38 cellular contexts compared by ENCODE assay signal in genomic region chr2:134788417-134788816, GRCh38. TPM values are rescaled to one million over a fixed set of nuclear protein-coding genes. Genes with fewer than 3 reads are reported as not detected.
"Had no signal": no experiment of that assay in that cellular context is flagged by ENCODE, and none has a peak within 500 bp of the region (broad histone marks: within the 10 kb centered on the region; RNA-seq: fewer than 3 reads in every experiment).

No MANE protein-coding gene starts in this region.

- H3K4me3 ChIP-seq: MG63, PC-9, SJCRH30, SK-N-MC had no signal

- H3K4me2 ChIP-seq: KMS-11, PC-9 had no signal

- ATAC-seq: Panc1, Right ventricle myocardium inferior, SK-N-SH treated with all-trans-retinoic acid at 6 μM for 48 hours had no signal

- H3K9me3 ChIP-seq: MG63 had no signal

- DNase-seq: Kasumi-1, MG63, MV-4-11, NCI-H1092, NCI-H1105, NCI-H1417 treated with DMSO at 0.1 percent for 48 hours, NCI-H1436 treated with DMSO at 0.1 percent for 48 hours, NCI-H1694 treated with DMSO at 0.1 percent for 48 hours, NCI-H187 treated with DMSO at 0.1 percent for 48 hours, NCI-H2029, NCI-H2081, NCI-H2171 treated with DMSO at 0.1 percent for 48 hours, NCI-H2227 treated with DMSO at 0.1 percent for 48 hours, NCI-H345, NCI-H446 treated with DMSO at 0.1 percent for 48 hours, NCI-H510A, NCI-H524, NCI-H526, NCI-H69, NCI-H748 treated with DMSO at 0.1 percent for 48 hours, NCI-H82, PC-9, SHP77, SIG-M5, SJCRH30, SW 1271 had no signal

- FAIRE-seq: RCC 7860 had no signal

- H3K27ac ChIP-seq: KMS-11, PC-9, RWPE1, SJCRH30, SK-N-MC had no signal

- H2AFZ ChIP-seq: PC-9 had no signal

- H3K36me3 ChIP-seq: MG63, SJCRH30 had no signal

- H3K27me3 ChIP-seq: MG63, SJCRH30 had no signal

- H3K4me1 ChIP-seq: SJCRH30 had no signal

- H3K9ac ChIP-seq: KMS-11 had no signal

RNA-seq across cellular contexts. Expression of gene ACMSD, which starts 50.0 kb away (rescaled TPM):
- total RNA-seq: M059J; OCI-LY7; PC-9; Right ventricle myocardium inferior; RPMI7951; SJCRH30; SK-MEL-5; T-helper 1 cell treated with Interleukin-12 subunit alpha and Interleukin-12 subunit beta and Interleukin-4 antibody, amounts not matched to agents 30 ng/mL and 1 ng/mL, for 36 hours had no signal
